ENCODE assay signal across 28 cellular contexts in the genomic region with DNA sequence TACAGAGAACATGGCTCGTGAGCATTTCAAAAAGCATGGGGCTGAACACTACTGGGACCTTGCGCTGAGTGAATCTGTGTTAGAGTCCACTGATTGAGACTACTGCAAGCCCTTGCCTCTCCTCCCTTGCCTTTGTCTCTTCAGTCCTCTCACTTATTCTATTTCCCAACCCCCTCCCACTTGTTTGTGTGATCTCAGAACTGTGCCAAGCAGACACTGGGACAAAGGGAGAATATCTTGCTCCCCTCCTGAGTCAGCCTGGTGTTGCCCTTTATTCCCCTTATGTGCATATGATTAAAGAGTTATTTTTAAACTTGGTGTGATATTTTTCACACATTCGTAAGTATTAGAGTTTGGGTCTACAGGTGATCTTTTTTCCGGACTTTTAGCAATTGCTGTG. TPM values are rescaled to one million over a fixed set of nuclear protein-coding genes. Genes with fewer than 3 reads are reported as not detected.
DNase-seq lines count a peak whose midpoint lies in the region; ATAC-seq, FAIRE-seq and TF ChIP-seq lines count a peak whose summit lies in the region.
"Had no signal": no experiment of that assay in that cellular context is flagged by ENCODE, and none has a peak within 500 bp of the region (broad histone marks: within the 10 kb centered on the region; RNA-seq: fewer than 3 reads in every experiment).

No MANE protein-coding gene starts in this region.

- H3K4me1 ChIP-seq in heart left ventricle (no peaks in the 10 kb centered on the region), endothelial cell of umbilical vein (ENCODE audit: control insufficient read depth, extremely low read depth, insufficient read depth, low read length) (no peaks in the 10 kb centered on the region), osteoblast (ENCODE audit: insufficient read depth, low read length) (no peaks in the 10 kb centered on the region), aorta (ENCODE audit: control insufficient read depth in 1 of 2, insufficient read depth in 2 of 2, low read length in 2 of 2) (no peaks in the 10 kb centered on the region)
- H3K4me1 ChIP-seq: Caco-2, HAP-1 had no signal

- H2AFZ ChIP-seq in endothelial cell of umbilical vein (ENCODE audit: low read depth, low read length): no peak overlapping the region
- H2AFZ ChIP-seq in osteoblast (ENCODE audit: low read length): no peak overlapping the region
- H2AFZ ChIP-seq: PC-9 had no signal

- H3K9me3 Mint-ChIP-seq in stimulated activated effector memory CD8-positive, alpha-beta T cell treated with anti-CD3 and anti-CD28 coated beads, Interleukin-12 subunit alpha, Interleukin-12 subunit beta, amount 100 ng/mL, for 72 hours: no peaks in the 10 kb centered on the region
- H3K9me3 Mint-ChIP-seq: CD8-positive, alpha-beta T cell; HFFc6 had no signal

- CTCF ChIA-PET in endothelial cell of umbilical vein (lab: Charles Lee): no interaction called here

- TF ChIP-seq CTCF in heart left ventricle (IDR thresholded peaks at IDR 0.05) (no peak), endothelial cell of umbilical vein (IDR thresholded peaks at IDR 0.05; ENCODE audit: extremely low read depth in 1 of 2, insufficient read depth in 1 of 2, low read depth in 1 of 2, low read length in 2 of 2) (no peak), osteoblast (IDR thresholded peaks at IDR 0.05; ENCODE audit: extremely low read depth, low read depth, low read length) (no peak)

- H4K20me1 ChIP-seq in endothelial cell of umbilical vein (replicated peaks; ENCODE audit: control insufficient read depth, extremely low read depth, insufficient read depth, low read length) (no peaks in the 10 kb centered on the region), osteoblast (ENCODE audit: insufficient read depth, low read length) (no peaks in the 10 kb centered on the region)

- no TSS peak for BruUV-seq in endothelial cell of umbilical vein (replicated peaks; lab: Mats Ljungman, UMichigan)

- H3K36me3 ChIP-seq in heart left ventricle: peaks cover 0 to 82% (median 79%) of the 10 kb centered on the region in 9 donors
- peaks cover 5 to 13% of the 10 kb centered on the region in 2 experiments for H3K36me3 ChIP-seq in endothelial cell of umbilical vein (ENCODE audit: control insufficient read depth in 2 of 2, extremely low read depth in 1 of 2, insufficient read depth in 2 of 2, low read length in 2 of 2)
- H3K36me3 ChIP-seq in osteoblast (ENCODE audit: insufficient read depth, low read length): peaks cover 44% of the 10 kb centered on the region
- peaks cover 0 to 3% of the 10 kb centered on the region in 2 donors for H3K36me3 ChIP-seq in aorta (ENCODE audit: control insufficient read depth in 1 of 2, insufficient read depth in 2 of 2, low read length in 1 of 2)

- no peak overlapping the region for H3K4me3 Mint-ChIP-seq in stimulated activated effector memory CD8-positive, alpha-beta T cell treated with anti-CD3 and anti-CD28 coated beads, Interleukin-12 subunit alpha, Interleukin-12 subunit beta, amount 100 ng/mL, for 72 hours
- H3K4me3 Mint-ChIP-seq: CD8-positive, alpha-beta T cell; HFFc6 had no signal

- H3K4me1 Mint-ChIP-seq in stimulated activated effector memory CD8-positive, alpha-beta T cell treated with anti-CD3 and anti-CD28 coated beads, Interleukin-12 subunit alpha, Interleukin-12 subunit beta, amount 100 ng/mL, for 72 hours: no peaks in the 10 kb centered on the region

- H3K4me3 ChIP-seq in heart left ventricle (no peak overlapping the region), endothelial cell of umbilical vein (replicated peaks in 1 of 3; ENCODE audit: insufficient read depth in 1 of 3, low read depth in 1 of 3, low read length in 3 of 3) (no peak overlapping the region), osteoblast (ENCODE audit: insufficient read depth, low read length) (no peak overlapping the region), aorta (ENCODE audit: low read length in 2 of 2) (no peak overlapping the region)
- H3K4me3 ChIP-seq: HAP-1, PC-9 had no signal

- intact Hi-C loops in heart left ventricle (cut with DNase I) (no loop called here), cardiac septum (cut with DNase I) (no loop called here), endothelial cell of umbilical vein (cut with micrococcal nuclease) (no loop called here), aorta (cut with DNase I) (no loop called here)

- WGBS in heart left ventricle, 4 donors: 82 to 88% (median 85%) methylated on average over 4 of the region's 4 CpGs
- 90 to 94% methylated on average over 4 of the region's 4 CpGs for WGBS in aorta, 2 donors

- no peaks in the 10 kb centered on the region for H3K9me1 ChIP-seq in endothelial cell of umbilical vein (replicated peaks; ENCODE audit: control insufficient read depth, extremely low read depth, insufficient read depth, low read length)

- dilution Hi-C loops in endothelial cell of umbilical vein (cut with MboI; ENCODE audit: extremely low pct_ligation_motif_present, low sequenced_read_pairs): no loop called here

- H3K4me2 ChIP-seq in endothelial cell of umbilical vein (ENCODE audit: insufficient read depth, low read length) (no peak overlapping the region), osteoblast (ENCODE audit: insufficient read depth, low read length) (no peak overlapping the region)
- H3K4me2 ChIP-seq: KMS-11, PC-9 had no signal

- no peak overlapping the region for H3K27ac ChIP-seq in heart left ventricle
- no peak overlapping the region for H3K27ac ChIP-seq in endothelial cell of umbilical vein (ENCODE audit: insufficient read depth, low read depth, low read length)
- no peak overlapping the region for H3K27ac ChIP-seq in osteoblast (ENCODE audit: low read depth, low read length)
- H3K27ac ChIP-seq in aorta (ENCODE audit: low read depth in 1 of 2, low read length in 2 of 2): no peak overlapping the region
- H3K27ac ChIP-seq: C4-2B, KMS-11, PC-9 had no signal

- no peaks in the 10 kb centered on the region for H3K79me2 ChIP-seq in endothelial cell of umbilical vein (ENCODE audit: control insufficient read depth, insufficient read depth, low read length)
- H3K79me2 ChIP-seq in osteoblast (ENCODE audit: insufficient read depth, low read length): no peaks in the 10 kb centered on the region

- peak overlapping the region; percentile 51 for H3K27ac Mint-ChIP-seq in stimulated activated effector memory CD8-positive, alpha-beta T cell treated with anti-CD3 and anti-CD28 coated beads, Interleukin-12 subunit alpha, Interleukin-12 subunit beta, amount 100 ng/mL, for 72 hours
- H3K27ac Mint-ChIP-seq: CD8-positive, alpha-beta T cell; HFFc6 had no signal

- TF ChIP-seq POLR2A in heart left ventricle (IDR thresholded peaks at IDR 0.05): no peak
- TF ChIP-seq POLR2A in endothelial cell of umbilical vein (IDR thresholded peaks at IDR 0.05; ENCODE audit: low read depth, low read length): no peak

- POLR2A ChIA-PET in endothelial cell of umbilical vein (lab: Charles Lee): no interaction called here

- peak; percentile 46 for FAIRE-seq in endothelial cell of umbilical vein (lab: Jason Lieb, UNC)
- FAIRE-seq: GM12891 had no signal

- H3K9me3 ChIP-seq in heart left ventricle (no peaks in the 10 kb centered on the region), endothelial cell of umbilical vein (replicated peaks; ENCODE audit: control insufficient read depth, insufficient read depth, low read length) (no peaks in the 10 kb centered on the region), osteoblast (ENCODE audit: low read depth, low read length) (no peaks in the 10 kb centered on the region), aorta (ENCODE audit: control insufficient read depth, low read length) (no peaks in the 10 kb centered on the region)
- H3K9me3 ChIP-seq: Caco-2, HAP-1 had no signal

- no peaks in the 10 kb centered on the region for H3K27me3 ChIP-seq in heart left ventricle
- no peaks in the 10 kb centered on the region for H3K27me3 ChIP-seq in endothelial cell of umbilical vein (ENCODE audit: control insufficient read depth in 2 of 2, insufficient read depth in 2 of 2, low read length in 2 of 2)
- no peaks in the 10 kb centered on the region for H3K27me3 ChIP-seq in osteoblast (ENCODE audit: insufficient read depth, low read length)
- H3K27me3 ChIP-seq in aorta (ENCODE audit: control insufficient read depth in 1 of 2, insufficient read depth in 2 of 2, low read length in 1 of 2): no peaks in the 10 kb centered on the region

- ATAC-seq in heart left ventricle (peak; percentile 20 to 81 (median 62)), HG03159 (IDR thresholded peaks at IDR 0.05; ENCODE audit: unreplicated experiment) (no peak), aorta (ENCODE audit: low FRiP score) (no peak)
- no peak for ATAC-seq in stimulated activated effector memory CD8-positive, alpha-beta T cell treated with anti-CD3 and anti-CD28 coated beads, Interleukin-12 subunit alpha, Interleukin-12 subunit beta, amount 100 ng/mL, for 72 hours
- ATAC-seq: CD8-positive, alpha-beta T cell; Right ventricle myocardium inferior had no signal

- H3K36me3 Mint-ChIP-seq in stimulated activated effector memory CD8-positive, alpha-beta T cell treated with anti-CD3 and anti-CD28 coated beads, Interleukin-12 subunit alpha, Interleukin-12 subunit beta, amount 100 ng/mL, for 72 hours: peaks cover 99% of the 10 kb centered on the region

- DNase-seq in heart left ventricle (no peak), cardiac septum (ENCODE audit: low spot score) (no peak), endothelial cell of umbilical vein (ENCODE audit: low read depth, low spot score) (no peak), osteoblast (ENCODE audit: insufficient read length, low spot score, missing footprints) (peak; percentile 49), C1 segment of cervical spinal cord (lab: John Stamatoyannopoulos, UW) (no peak), aorta (no peak)
- no peak for DNase-seq in stimulated activated effector memory CD8-positive, alpha-beta T cell treated with anti-CD3 and anti-CD28 coated beads, Interleukin-12 subunit alpha, Interleukin-12 subunit beta, amount 100 ng/mL, for 72 hours (ENCODE audit: low spot score in 2 of 2)
- DNase-seq: Caco-2, DMS 273 treated with DMSO at 0.1 percent for 48 hours, DMS79, EL, GDM1, GOT3, HFFc6, IMR-90, NCI-H1048, NCI-H1417, NCI-H1694, NCI-H2029 treated with DMSO at 0.1 percent for 48 hours, NCI-H526 treated with DMSO at 0.1 percent for 48 hours, PC-9 had no signal

- no peak overlapping the region for H3K9ac ChIP-seq in endothelial cell of umbilical vein (replicated peaks; ENCODE audit: extremely low read depth, insufficient read depth, low read length)
- H3K9ac ChIP-seq: KMS-11 had no signal

RNA-seq across cellular contexts. Expression of gene RPRD2, which starts 11.1 kb away (rescaled TPM):
- 10 to 100 TPM; 19.4 to 33.4 (median 25.3) TPM for total RNA-seq in heart left ventricle
- 1 to 10 TPM; 6.4 to 8.6 TPM for polyA plus RNA-seq in heart left ventricle
- 23.5 TPM for total RNA-seq in cardiac septum
- 23.9 and 24.5 TPM in 2 replicates for total RNA-seq in endothelial cell of umbilical vein
- polyA plus RNA-seq in endothelial cell of umbilical vein: 11.8 and 12.9 TPM in 2 replicates
- 12.7 and 15.1 TPM in 2 replicates for polyA plus RNA-seq in endothelial cell of umbilical vein (2011; cell fraction: cytosol; rRNA removed)
- polyA plus RNA-seq in endothelial cell of umbilical vein (2011; cell fraction: nucleus; rRNA removed): 15.3 and 17.4 TPM in 2 replicates
- 11.8 and 15.8 TPM in 2 replicates for polyA plus RNA-seq in endothelial cell of umbilical vein (2012)
- 13.9 and 18.4 TPM in 2 replicates for polyA minus RNA-seq in endothelial cell of umbilical vein
- polyA minus RNA-seq in endothelial cell of umbilical vein (2011; cell fraction: cytosol; rRNA and poly(A)+ RNA removed): 17.4 TPM
- polyA minus RNA-seq in endothelial cell of umbilical vein (2011; cell fraction: nucleus; rRNA and poly(A)+ RNA removed): 16.9 and 24.0 TPM in 2 replicates
- 12.3 and 13.3 TPM in 2 replicates for total RNA-seq in osteoblast
- total RNA-seq in aorta: 10 to 100 TPM; 27.2 to 30.9 TPM
- polyA plus RNA-seq in aorta: 10 to 100 TPM in 1 of 2 donors, 1 to 10 TPM in 1; 4.5 to 11.0 TPM

RNA-seq across cellular contexts. Expression of gene PRPF3, which starts 31.6 kb away (rescaled TPM):
- total RNA-seq in heart left ventricle (10 to 100 TPM; 12.4 to 28.1 (median 19.5) TPM), cardiac septum (24.5 TPM), endothelial cell of umbilical vein (66.8 and 79.3 TPM in 2 replicates), osteoblast (33.9 and 35.8 TPM in 2 replicates), aorta (10 to 100 TPM; 52.2 to 83.3 TPM)
- polyA plus RNA-seq in heart left ventricle (10 to 100 TPM; 17.8 to 19.5 TPM), endothelial cell of umbilical vein (23.5 and 25.5 TPM in 2 replicates), aorta (10 to 100 TPM; 19.3 to 79.0 TPM)
- polyA plus RNA-seq in endothelial cell of umbilical vein (2011; cell fraction: cytosol; rRNA removed): 23.1 and 27.0 TPM in 2 replicates
- polyA plus RNA-seq in endothelial cell of umbilical vein (2011; cell fraction: nucleus; rRNA removed): 164 and 173 TPM in 2 replicates
- 35.9 and 50.7 TPM in 2 replicates for polyA plus RNA-seq in endothelial cell of umbilical vein (2012)
- polyA minus RNA-seq in endothelial cell of umbilical vein: 43.2 and 45.1 TPM in 2 replicates
- polyA minus RNA-seq in endothelial cell of umbilical vein (2011; cell fraction: cytosol; rRNA and poly(A)+ RNA removed): 18.1 TPM
- polyA minus RNA-seq in endothelial cell of umbilical vein (2011; cell fraction: nucleus; rRNA and poly(A)+ RNA removed): 43.3 and 56.9 TPM in 2 replicates

RNA-seq across cellular contexts. Expression of gene MRPS21, which starts 59.2 kb away (rescaled TPM):
- 10 to 100 TPM; 44.5 to 77.2 (median 61.0) TPM for total RNA-seq in heart left ventricle
- 100 to 1,000 TPM in 1 of 2 donors, 10 to 100 TPM in 1; 64.2 to 139 TPM for polyA plus RNA-seq in heart left ventricle
- 67.8 TPM for total RNA-seq in cardiac septum
- total RNA-seq in endothelial cell of umbilical vein: 73.0 and 76.7 TPM in 2 replicates
- 54.8 and 63.1 TPM in 2 replicates for polyA plus RNA-seq in endothelial cell of umbilical vein
- 74.2 and 87.7 TPM in 2 replicates for polyA plus RNA-seq in endothelial cell of umbilical vein (2011; cell fraction: cytosol; rRNA removed)
- 82.9 and 101 TPM in 2 replicates for polyA plus RNA-seq in endothelial cell of umbilical vein (2011; cell fraction: nucleus; rRNA removed)
- 53.4 and 69.6 TPM in 2 replicates for polyA plus RNA-seq in endothelial cell of umbilical vein (2012)
- 26.7 and 30.4 TPM in 2 replicates for polyA minus RNA-seq in endothelial cell of umbilical vein
- polyA minus RNA-seq in endothelial cell of umbilical vein (2011; cell fraction: cytosol; rRNA and poly(A)+ RNA removed): 25.8 TPM
- 19.3 and 20.1 TPM in 2 replicates for polyA minus RNA-seq in endothelial cell of umbilical vein (2011; cell fraction: nucleus; rRNA and poly(A)+ RNA removed)
- 28.0 and 29.0 TPM in 2 replicates for total RNA-seq in osteoblast
- total RNA-seq in aorta: 10 to 100 TPM; 39.6 to 44.9 TPM
- 10 to 100 TPM; 91.9 to 98.9 TPM for polyA plus RNA-seq in aorta

Comparison
In these comparisons a context has a peak if more than half of its experiments do, and no peak if none do; other contexts are left out.
1. ATAC-seq: peak in heart left ventricle (4 of 4); none in stimulated activated effector memory CD8-positive, alpha-beta T cell treated with anti-CD3 and anti-CD28 coated beads, Interleukin-12 subunit alpha, Interleukin-12 subunit beta, amount 100 ng/mL, for 72 hours (single experiment), HG03159 (single experiment) and aorta (single experiment).